1 cellular context compared by ENCODE assay signal in the genomic region with DNA sequence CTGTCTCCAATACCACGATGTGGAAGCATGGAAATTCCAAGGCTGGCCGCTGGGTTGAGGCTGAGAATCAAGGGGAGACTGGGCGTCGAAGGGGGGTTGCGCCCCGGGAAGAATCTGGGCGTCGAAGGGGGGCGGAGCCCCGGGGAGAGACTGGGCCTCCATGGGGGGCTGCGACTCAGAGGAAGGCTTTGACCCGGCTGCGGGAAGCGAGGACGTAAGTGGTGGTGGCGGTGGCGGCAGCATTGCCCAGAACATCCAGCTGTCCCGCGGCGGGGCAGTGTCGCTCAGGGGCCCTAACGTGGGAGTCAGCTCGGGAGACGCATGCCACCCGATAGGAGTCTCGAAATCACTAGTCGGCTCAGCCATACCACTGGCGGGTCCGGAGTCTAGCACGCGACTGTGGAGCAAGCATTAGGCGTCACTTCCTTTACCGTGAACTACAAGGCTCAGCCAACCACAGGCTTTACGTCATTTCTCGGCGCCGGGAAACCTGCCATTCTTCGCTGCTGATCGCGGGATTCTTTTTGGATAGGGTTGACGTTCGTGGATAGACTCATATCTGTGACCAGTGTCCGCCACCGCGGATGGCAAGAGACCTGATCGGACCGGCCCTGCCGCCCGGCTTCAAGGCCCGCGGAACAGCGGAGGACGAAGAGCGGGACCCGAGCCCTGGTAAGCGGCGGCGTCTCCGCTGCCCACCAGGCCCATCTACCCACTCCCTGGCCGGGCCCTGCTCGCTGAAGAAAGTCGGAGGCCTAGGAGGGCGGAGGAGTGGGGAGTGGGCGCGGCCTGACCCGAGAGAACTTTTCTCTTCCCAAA.
TF ChIP-seq lines count a peak whose summit lies in the region.

A gene with protein sequence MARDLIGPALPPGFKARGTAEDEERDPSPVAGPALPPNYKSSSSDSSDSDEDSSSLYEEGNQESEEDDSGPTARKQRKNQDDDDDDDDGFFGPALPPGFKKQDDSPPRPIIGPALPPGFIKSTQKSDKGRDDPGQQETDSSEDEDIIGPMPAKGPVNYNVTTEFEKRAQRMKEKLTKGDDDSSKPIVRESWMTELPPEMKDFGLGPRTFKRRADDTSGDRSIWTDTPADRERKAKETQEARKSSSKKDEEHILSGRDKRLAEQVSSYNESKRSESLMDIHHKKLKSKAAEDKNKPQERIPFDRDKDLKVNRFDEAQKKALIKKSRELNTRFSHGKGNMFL (plus strand): TSS at position 468 of the 819 bp plus-strand sequence. CDS start 117 bp downstream, at position 585.
A gene (minus strand): TSS at position 401 of the 819 bp plus-strand sequence. CDS start 35 bp downstream, at position 366.

TF ChIP-seq in SK-N-SH, 30 proteins besides CTCF, POLR2A, EP300 and RAD21 (continued from another document):
- TF ChIP-seq, protein P1, sequence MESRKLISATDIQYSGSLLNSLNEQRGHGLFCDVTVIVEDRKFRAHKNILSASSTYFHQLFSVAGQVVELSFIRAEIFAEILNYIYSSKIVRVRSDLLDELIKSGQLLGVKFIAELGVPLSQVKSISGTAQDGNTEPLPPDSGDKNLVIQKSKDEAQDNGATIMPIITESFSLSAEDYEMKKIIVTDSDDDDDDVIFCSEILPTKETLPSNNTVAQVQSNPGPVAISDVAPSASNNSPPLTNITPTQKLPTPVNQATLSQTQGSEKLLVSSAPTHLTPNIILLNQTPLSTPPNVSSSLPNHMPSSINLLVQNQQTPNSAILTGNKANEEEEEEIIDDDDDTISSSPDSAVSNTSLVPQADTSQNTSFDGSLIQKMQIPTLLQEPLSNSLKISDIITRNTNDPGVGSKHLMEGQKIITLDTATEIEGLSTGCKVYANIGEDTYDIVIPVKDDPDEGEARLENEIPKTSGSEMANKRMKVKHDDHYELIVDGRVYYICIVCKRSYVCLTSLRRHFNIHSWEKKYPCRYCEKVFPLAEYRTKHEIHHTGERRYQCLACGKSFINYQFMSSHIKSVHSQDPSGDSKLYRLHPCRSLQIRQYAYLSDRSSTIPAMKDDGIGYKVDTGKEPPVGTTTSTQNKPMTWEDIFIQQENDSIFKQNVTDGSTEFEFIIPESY (IDR thresholded peaks at IDR 0.05; ENCODE audit: borderline replicate concordance, low read depth): no peak
- no peak for TF ChIP-seq FOXJ3 (CRISPR knock-in tag; IDR thresholded peaks at IDR 0.05)
- TF ChIP-seq YY1 (IDR thresholded peaks at IDR 0.05; ENCODE audit: low read depth): peak; percentile 80
- TF ChIP-seq GABPA (IDR thresholded peaks at IDR 0.05; ENCODE audit: low read depth): peak; percentile 85
- TF ChIP-seq TEAD4 (IDR thresholded peaks at IDR 0.05; ENCODE audit: borderline replicate concordance, insufficient read depth): no peak
- TF ChIP-seq CHD2 (IDR thresholded peaks at IDR 0.05; ENCODE audit: low read length, partially characterized antibody): peak; percentile 92
- TF ChIP-seq, protein P2, sequence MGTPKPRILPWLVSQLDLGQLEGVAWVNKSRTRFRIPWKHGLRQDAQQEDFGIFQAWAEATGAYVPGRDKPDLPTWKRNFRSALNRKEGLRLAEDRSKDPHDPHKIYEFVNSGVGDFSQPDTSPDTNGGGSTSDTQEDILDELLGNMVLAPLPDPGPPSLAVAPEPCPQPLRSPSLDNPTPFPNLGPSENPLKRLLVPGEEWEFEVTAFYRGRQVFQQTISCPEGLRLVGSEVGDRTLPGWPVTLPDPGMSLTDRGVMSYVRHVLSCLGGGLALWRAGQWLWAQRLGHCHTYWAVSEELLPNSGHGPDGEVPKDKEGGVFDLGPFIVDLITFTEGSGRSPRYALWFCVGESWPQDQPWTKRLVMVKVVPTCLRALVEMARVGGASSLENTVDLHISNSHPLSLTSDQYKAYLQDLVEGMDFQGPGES (IDR thresholded peaks at IDR 0.05; ENCODE audit: low read depth, low read length): no peak
- TF ChIP-seq TCF12 (IDR thresholded peaks at IDR 0.05): peak; percentile 8; the same call in 1 of the 2 replicates
- TF ChIP-seq POLR2AphosphoS5 (IDR thresholded peaks at IDR 0.05; ENCODE audit: low read depth, low read length): peak; percentile 79
- TF ChIP-seq RFX5 (IDR thresholded peaks at IDR 0.05; ENCODE audit: low read length): no peak
- TF ChIP-seq SIN3A (IDR thresholded peaks at IDR 0.05; ENCODE audit: borderline replicate concordance, low read depth, low read length): peak; percentile 97
- TF ChIP-seq, protein P3, sequence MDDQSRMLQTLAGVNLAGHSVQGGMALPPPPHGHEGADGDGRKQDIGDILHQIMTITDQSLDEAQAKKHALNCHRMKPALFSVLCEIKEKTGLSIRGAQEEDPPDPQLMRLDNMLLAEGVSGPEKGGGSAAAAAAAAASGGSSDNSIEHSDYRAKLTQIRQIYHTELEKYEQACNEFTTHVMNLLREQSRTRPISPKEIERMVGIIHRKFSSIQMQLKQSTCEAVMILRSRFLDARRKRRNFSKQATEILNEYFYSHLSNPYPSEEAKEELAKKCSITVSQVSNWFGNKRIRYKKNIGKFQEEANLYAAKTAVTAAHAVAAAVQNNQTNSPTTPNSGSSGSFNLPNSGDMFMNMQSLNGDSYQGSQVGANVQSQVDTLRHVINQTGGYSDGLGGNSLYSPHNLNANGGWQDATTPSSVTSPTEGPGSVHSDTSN (IDR thresholded peaks at IDR 0.05): no peak; the same call in 1 of the 2 replicates
- TF ChIP-seq TAF1 (IDR thresholded peaks at IDR 0.05; ENCODE audit: borderline replicate concordance, low read depth, low read length): peak; percentile 81
- no peak for TF ChIP-seq RXRA (IDR thresholded peaks at IDR 0.05; ENCODE audit: borderline replicate concordance, low read depth)
- TF ChIP-seq, protein P4, sequence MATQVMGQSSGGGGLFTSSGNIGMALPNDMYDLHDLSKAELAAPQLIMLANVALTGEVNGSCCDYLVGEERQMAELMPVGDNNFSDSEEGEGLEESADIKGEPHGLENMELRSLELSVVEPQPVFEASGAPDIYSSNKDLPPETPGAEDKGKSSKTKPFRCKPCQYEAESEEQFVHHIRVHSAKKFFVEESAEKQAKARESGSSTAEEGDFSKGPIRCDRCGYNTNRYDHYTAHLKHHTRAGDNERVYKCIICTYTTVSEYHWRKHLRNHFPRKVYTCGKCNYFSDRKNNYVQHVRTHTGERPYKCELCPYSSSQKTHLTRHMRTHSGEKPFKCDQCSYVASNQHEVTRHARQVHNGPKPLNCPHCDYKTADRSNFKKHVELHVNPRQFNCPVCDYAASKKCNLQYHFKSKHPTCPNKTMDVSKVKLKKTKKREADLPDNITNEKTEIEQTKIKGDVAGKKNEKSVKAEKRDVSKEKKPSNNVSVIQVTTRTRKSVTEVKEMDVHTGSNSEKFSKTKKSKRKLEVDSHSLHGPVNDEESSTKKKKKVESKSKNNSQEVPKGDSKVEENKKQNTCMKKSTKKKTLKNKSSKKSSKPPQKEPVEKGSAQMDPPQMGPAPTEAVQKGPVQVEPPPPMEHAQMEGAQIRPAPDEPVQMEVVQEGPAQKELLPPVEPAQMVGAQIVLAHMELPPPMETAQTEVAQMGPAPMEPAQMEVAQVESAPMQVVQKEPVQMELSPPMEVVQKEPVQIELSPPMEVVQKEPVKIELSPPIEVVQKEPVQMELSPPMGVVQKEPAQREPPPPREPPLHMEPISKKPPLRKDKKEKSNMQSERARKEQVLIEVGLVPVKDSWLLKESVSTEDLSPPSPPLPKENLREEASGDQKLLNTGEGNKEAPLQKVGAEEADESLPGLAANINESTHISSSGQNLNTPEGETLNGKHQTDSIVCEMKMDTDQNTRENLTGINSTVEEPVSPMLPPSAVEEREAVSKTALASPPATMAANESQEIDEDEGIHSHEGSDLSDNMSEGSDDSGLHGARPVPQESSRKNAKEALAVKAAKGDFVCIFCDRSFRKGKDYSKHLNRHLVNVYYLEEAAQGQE (IDR thresholded peaks at IDR 0.05; ENCODE audit: low read depth, low read length): no peak
- no peak for TF ChIP-seq EZH2phosphoT487 (IDR thresholded peaks at IDR 0.05; ENCODE audit: borderline replicate concordance, low read depth)
- TF ChIP-seq MXI1 (IDR thresholded peaks at IDR 0.05; ENCODE audit: low read depth, low read length): peak; percentile 99
- peak; percentile 62 for TF ChIP-seq ELF1 (IDR thresholded peaks at IDR 0.05)
- TF ChIP-seq FOSL2 (IDR thresholded peaks at IDR 0.05; ENCODE audit: borderline replicate concordance, low read depth): no peak
- TF ChIP-seq JUND (IDR thresholded peaks at IDR 0.05): no peak
- TF ChIP-seq NRF1 (IDR thresholded peaks at IDR 0.05; ENCODE audit: low read depth, low read length): no peak
- TF ChIP-seq MEF2A (IDR thresholded peaks at IDR 0.05; ENCODE audit: borderline replicate concordance, low read depth): no peak
- TF ChIP-seq RCOR1 (IDR thresholded peaks at IDR 0.05; ENCODE audit: low read length): no peak
- TF ChIP-seq, protein P5, sequence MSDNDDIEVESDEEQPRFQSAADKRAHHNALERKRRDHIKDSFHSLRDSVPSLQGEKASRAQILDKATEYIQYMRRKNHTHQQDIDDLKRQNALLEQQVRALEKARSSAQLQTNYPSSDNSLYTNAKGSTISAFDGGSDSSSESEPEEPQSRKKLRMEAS (IDR thresholded peaks at IDR 0.05; ENCODE audit: low read depth): peak; percentile 99
- no peak; the same call in 1 of the 2 replicates for TF ChIP-seq GATA2 (CRISPR knock-in tag; IDR thresholded peaks at IDR 0.05)
